ENCODE assay signal across 8 cellular contexts in the genomic region with DNA sequence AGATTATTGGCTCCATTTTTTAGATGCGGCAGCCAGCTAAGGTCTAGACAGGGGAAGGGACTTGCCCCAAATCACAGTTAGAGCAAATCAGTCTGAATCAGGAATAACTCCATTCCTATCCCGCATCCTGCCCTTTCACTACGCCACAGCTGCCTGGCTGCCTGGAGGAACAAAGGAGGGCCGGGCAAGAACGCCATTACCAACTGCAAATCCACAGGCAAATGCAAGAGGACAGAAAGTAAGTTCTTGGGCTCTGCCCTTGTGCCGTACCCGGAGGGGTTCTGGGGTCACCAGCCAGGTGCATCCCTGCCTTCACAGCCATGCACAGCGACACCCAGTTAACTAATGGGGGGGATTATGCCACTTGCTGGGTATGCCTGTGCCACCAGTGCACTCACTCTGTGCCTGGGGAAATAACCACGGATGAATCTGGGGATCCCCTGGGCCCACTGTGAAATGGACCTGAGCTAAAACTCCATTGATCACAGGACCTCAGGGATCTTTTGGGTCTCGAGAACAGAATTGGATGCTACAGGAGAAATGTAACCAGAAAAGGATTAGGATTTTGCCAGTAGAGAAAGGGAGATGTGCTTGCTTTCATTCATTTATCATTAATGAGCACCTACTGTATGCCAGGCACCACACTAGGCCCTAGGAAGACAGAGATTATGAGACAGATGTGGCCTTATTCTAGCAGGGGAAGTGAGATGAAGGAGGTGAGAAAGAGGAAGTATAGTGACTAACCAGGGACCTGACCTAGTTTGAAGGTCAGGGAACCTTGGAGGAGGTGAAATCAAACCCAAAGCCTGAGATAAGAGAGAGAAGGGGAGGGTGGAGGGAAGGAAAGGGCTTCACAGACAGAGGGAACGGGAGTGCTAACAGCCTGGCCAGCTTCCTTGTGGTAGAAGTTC. TPM values are rescaled to one million over a fixed set of nuclear protein-coding genes. Genes with fewer than 3 reads are reported as not detected.
DNase-seq lines count a peak whose midpoint lies in the region; ATAC-seq and TF ChIP-seq lines count a peak whose summit lies in the region.

No MANE protein-coding gene starts in this region.

- no peaks in the 10 kb centered on the region for H3K9me3 ChIP-seq in left ventricle myocardium inferior (replicated peaks)
- peaks cover 3% of the 10 kb centered on the region for H3K9me3 ChIP-seq in WERI-Rb-1 (ENCODE audit: severe bottlenecking)
- H3K9me3 ChIP-seq in esophagus (ENCODE audit: control insufficient read depth in 2 of 2, insufficient read depth in 1 of 2, low read depth in 1 of 2, low read length in 1 of 2): no peaks in the 10 kb centered on the region

- 6 to 8% methylated on average over 11 of the region's 11 CpGs for WGBS in esophagus, 2 donors

- intact Hi-C loops in left ventricle myocardium inferior (cut with micrococcal nuclease) (no loop called here), left cardiac atrium (cut with DNase I) (no loop called here)

- ATAC-seq in left cardiac atrium (no peak), HG02973 (IDR thresholded peaks at IDR 0.05; ENCODE audit: unreplicated experiment) (no peak)

- H3K4me1 ChIP-seq in left ventricle myocardium inferior (peaks cover 39% of the 10 kb centered on the region), esophagus (ENCODE audit: control insufficient read depth in 2 of 2, insufficient read depth in 2 of 2, low read length in 1 of 2) (peaks cover 7 to 8% of the 10 kb centered on the region in 2 donors)

- H3K36me3 ChIP-seq in left ventricle myocardium inferior: peaks cover 14% of the 10 kb centered on the region
- H3K36me3 ChIP-seq in WERI-Rb-1: no peaks in the 10 kb centered on the region; the same call in none of the 2 replicates
- peaks cover 0 to 3% of the 10 kb centered on the region in 2 donors for H3K36me3 ChIP-seq in esophagus (ENCODE audit: control insufficient read depth in 2 of 2, insufficient read depth in 2 of 2, low read length in 1 of 2)

- H3K4me3 Mint-ChIP-seq in osteocyte (ENCODE audit: unreplicated experiment): peak overlapping the region; percentile 93

- TF ChIP-seq CTCF in left ventricle myocardium inferior (IDR thresholded peaks at IDR 0.05; ENCODE audit: borderline replicate concordance) (no peak), WERI-Rb-1 (IDR thresholded peaks at IDR 0.05; ENCODE audit: low read depth, low read length) (no peak), osteocyte (IDR thresholded peaks at IDR 0.05) (no peak)

- no peaks in the 10 kb centered on the region for H3K27me3 ChIP-seq in left ventricle myocardium inferior (ENCODE audit: low read depth)
- no peaks in the 10 kb centered on the region for H3K27me3 ChIP-seq in WERI-Rb-1 (ENCODE audit: insufficient read depth, low read depth, severe bottlenecking)
- no peaks in the 10 kb centered on the region for H3K27me3 ChIP-seq in esophagus (ENCODE audit: control insufficient read depth in 1 of 2, insufficient read depth in 2 of 2, low read length in 2 of 2)

- peak overlapping the region; percentile 99 for H3K27ac Mint-ChIP-seq in osteocyte (ENCODE audit: unreplicated experiment)

- H3K27ac ChIP-seq in left ventricle myocardium inferior (replicated peaks) (peak overlapping the region; percentile 99), WERI-Rb-1 (peak overlapping the region; percentile 92), esophagus (ENCODE audit: low read depth in 2 of 2, low read length in 1 of 2) (peak overlapping the region; percentile 96 to 97)

- peaks cover 26% of the 10 kb centered on the region for H3K4me1 Mint-ChIP-seq in osteocyte (ENCODE audit: unreplicated experiment)

- DNase-seq in left ventricle myocardium inferior (no peak), left cardiac atrium (no peak), WERI-Rb-1 (no peak), osteocyte (ENCODE audit: extremely low spot score, unreplicated experiment) (no peak), NCI-H1436 (lab: John Stamatoyannopoulos, UW) (no peak)
- DNase-seq in Jurkat, Clone E6-1 (ENCODE audit: low read depth, low spot score): peak; percentile 32

- peak overlapping the region; percentile 99 for H3K4me3 ChIP-seq in left ventricle myocardium inferior
- H3K4me3 ChIP-seq in Jurkat, Clone E6-1 (ENCODE audit: low read length): peak overlapping the region; percentile 95
- H3K4me3 ChIP-seq in WERI-Rb-1 (ENCODE audit: low read depth, low read length): peak overlapping the region; percentile 94
- peak overlapping the region; percentile 74 to 87 for H3K4me3 ChIP-seq in esophagus (ENCODE audit: low read depth in 1 of 2, low read length in 2 of 2)

- no peaks in the 10 kb centered on the region for H3K27me3 Mint-ChIP-seq in osteocyte (ENCODE audit: unreplicated experiment)

- H3K9me3 Mint-ChIP-seq in osteocyte (ENCODE audit: unreplicated experiment): no peaks in the 10 kb centered on the region

- peaks cover 7% of the 10 kb centered on the region for H3K36me3 Mint-ChIP-seq in osteocyte (ENCODE audit: unreplicated experiment)

RNA-seq across cellular contexts. Expression of a gene that starts 17.7 kb away (rescaled TPM):
- 25.2 TPM for total RNA-seq in left ventricle myocardium inferior
- total RNA-seq in left cardiac atrium: 10 to 100 TPM; 20.9 to 27.9 TPM
- polyA plus RNA-seq in Jurkat, Clone E6-1 (2012; ENCODE audit: insufficient read depth, insufficient read length): 29.0 TPM
- 10 to 100 TPM; 21.8 to 33.9 TPM for polyA plus RNA-seq in esophagus
- total RNA-seq in osteocyte: 37.6 and 38.1 TPM in 2 replicates

RNA-seq across cellular contexts. Expression of a gene that starts 20.3 kb away (rescaled TPM):
- total RNA-seq in left ventricle myocardium inferior: 9.6 TPM
- 1 to 10 TPM; 6.8 to 7.3 TPM for total RNA-seq in left cardiac atrium
- polyA plus RNA-seq in Jurkat, Clone E6-1 (2012; ENCODE audit: insufficient read depth, insufficient read length): not detected
- polyA plus RNA-seq in esophagus: 1 to 10 TPM; 2.2 to 3.3 TPM
- total RNA-seq in osteocyte: 5.1 and 6.0 TPM in 2 replicates

RNA-seq across cellular contexts. Expression of a gene that starts 47.2 kb away (rescaled TPM):
- total RNA-seq in left ventricle myocardium inferior (6.3 TPM), left cardiac atrium (10 to 100 TPM in 1 of 2 donors, 1 to 10 TPM in 1; 6.4 to 10.1 TPM), osteocyte (23.1 and 24.3 TPM in 2 replicates)
- polyA plus RNA-seq in Jurkat, Clone E6-1 (2012; ENCODE audit: insufficient read depth, insufficient read length): 24.0 TPM
- polyA plus RNA-seq in esophagus: 10 to 100 TPM; 10.7 to 35.6 TPM
